ENCODE assay signal across 33 cellular contexts in genomic region chr19:54411033-54411432, GRCh38. TPM values are rescaled to one million over a fixed set of nuclear protein-coding genes. Genes with fewer than 3 reads are reported as not detected.
"Had no signal": no experiment of that assay in that cellular context is flagged by ENCODE, and none has a peak within 500 bp of the region (broad histone marks: within the 10 kb centered on the region; RNA-seq: fewer than 3 reads in every experiment).

No MANE protein-coding gene starts in this region.

- H3K9me3 ChIP-seq: colonic mucosa, gastrocnemius medialis, heart left ventricle, mucosa of descending colon, psoas muscle, sigmoid colon, stomach, testis, tibial artery had no signal

- FAIRE-seq: kidney had no signal

- H3K79me2 ChIP-seq: hepatocyte had no signal

- H3K27me3 ChIP-seq: testis had no signal

- H3K4me1 Mint-ChIP-seq: mesothelial cell of epicardium had no signal

- DNase-seq: colonic mucosa; effector CD8-positive, alpha-beta T cell; endodermal cell; foreskin fibroblast; gastrocnemius medialis; heart left ventricle; kidney; mesenchymal stem cell; mucosa of descending colon; naive B cell; nucleus accumbens; psoas muscle; right cardiac atrium; sigmoid colon; stimulated activated CD4-positive, alpha-beta T cell treated with anti-CD3 and anti-CD28 coated beads, Interleukin-2, amount 100 ng/mL, for 24 hours; stimulated activated CD4-positive, alpha-beta T cell treated with anti-CD3 and anti-CD28 coated beads, Interleukin-4, amount 100 ng/mL, for 24 hours; stimulated activated naive CD4-positive, alpha-beta T cell treated with Interleukin-2 at 50 U/mL for 16 hours; stomach; testis; tibial artery had no signal

- H3K27ac Mint-ChIP-seq: dendritic cell treated with granulocyte-macrophage colony-stimulating factor and Interleukin-4, amounts not matched to agents 40 ng/mL and 50 ng/mL, for 4 days; endodermal cell; mesothelial cell of epicardium; natural killer cell treated with Interleukin-12 subunit alpha and Interleukin-12 subunit beta and Interleukin-15 and Interleukin-18, amount 100 ng/mL, for 72 hours; stimulated activated effector memory CD8-positive, alpha-beta T cell treated with anti-CD3 and anti-CD28 coated beads, Interleukin-12 subunit alpha, Interleukin-12 subunit beta, amount 100 ng/mL, for 72 hours; type B pancreatic cell had no signal

- H3K36me3 ChIP-seq: colonic mucosa, gastrocnemius medialis, heart left ventricle, sigmoid colon, stomach, tibial artery had no signal

- H3K4me3 ChIP-seq: colonic mucosa, gastrocnemius medialis, heart left ventricle, hepatocyte, lung, mucosa of descending colon, psoas muscle, sigmoid colon, stomach, testis, tibial artery had no signal

- H3K27ac ChIP-seq: colonic mucosa, epithelial cell of prostate, gastrocnemius medialis, heart left ventricle, hepatocyte, psoas muscle, sigmoid colon, stomach, testis, tibial artery had no signal

- H3K4me1 ChIP-seq: colonic mucosa, gastrocnemius medialis, psoas muscle, testis had no signal

- ATAC-seq: esophagus mucosa; gastrocnemius medialis; heart left ventricle; left lobe of liver; mucosa of descending colon; natural killer cell treated with Interleukin-12 subunit alpha and Interleukin-12 subunit beta and Interleukin-15 and Interleukin-18, amount 100 ng/mL, for 72 hours; psoas muscle; right cardiac atrium; stimulated activated effector memory CD8-positive, alpha-beta T cell treated with anti-CD3 and anti-CD28 coated beads, Interleukin-12 subunit alpha, Interleukin-12 subunit beta, amount 100 ng/mL, for 72 hours had no signal

- H3K4me3 Mint-ChIP-seq: dendritic cell treated with granulocyte-macrophage colony-stimulating factor and Interleukin-4, amounts not matched to agents 40 ng/mL and 50 ng/mL, for 4 days; endodermal cell; mesothelial cell of epicardium; natural killer cell treated with Interleukin-12 subunit alpha and Interleukin-12 subunit beta and Interleukin-15 and Interleukin-18, amount 100 ng/mL, for 72 hours; stimulated activated effector memory CD8-positive, alpha-beta T cell treated with anti-CD3 and anti-CD28 coated beads, Interleukin-12 subunit alpha, Interleukin-12 subunit beta, amount 100 ng/mL, for 72 hours; type B pancreatic cell had no signal

- H3K36me3 Mint-ChIP-seq: mesothelial cell of epicardium, type B pancreatic cell had no signal

- H3K4me2 ChIP-seq: hepatocyte had no signal

- H2AFZ ChIP-seq: hepatocyte had no signal

RNA-seq across cellular contexts. Expression of gene TTYH1, which starts 4.2 kb away (rescaled TPM):
- total RNA-seq: glomerular endothelial cell, osteocyte, renal cortical epithelial cell had no signal

RNA-seq across cellular contexts. Expression of gene LAIR1, which starts 46.3 kb away (rescaled TPM):
- total RNA-seq: endodermal cell, glomerular endothelial cell, osteocyte, renal cortical epithelial cell had no signal
